8 cellular contexts compared by ENCODE assay signal in genomic region chr12:108568653-108569154, GRCh38. TPM values are rescaled to one million over a fixed set of nuclear protein-coding genes. Genes with fewer than 3 reads are reported as not detected.
DNase-seq lines count a peak whose midpoint lies in the region; ATAC-seq, FAIRE-seq and TF ChIP-seq lines count a peak whose summit lies in the region.

No MANE protein-coding gene starts in this region.

- peak overlapping the region; percentile 52 for H3K27ac ChIP-seq in CD4-positive, alpha-beta memory T cell (ENCODE audit: low read depth, low read length)
- H3K27ac ChIP-seq in KMS-11: peak overlapping the region; percentile 94
- H3K27ac ChIP-seq in PC-9: no peak overlapping the region

- BruUV-seq in PC-9 (replicated peaks; lab: Mats Ljungman, UMichigan): no TSS peak

- peaks cover 43 to 53% of the 10 kb centered on the region in 2 donors for H3K36me3 Mint-ChIP-seq in CD4-positive, alpha-beta memory T cell
- peaks cover 34% of the 10 kb centered on the region for H3K36me3 Mint-ChIP-seq in osteocyte (ENCODE audit: unreplicated experiment)

- no peak overlapping the region for H2AFZ ChIP-seq in KMS-11 (ENCODE audit: low read depth)
- no peak overlapping the region for H2AFZ ChIP-seq in PC-9

- CTCF ChIA-PET in CD4-positive, alpha-beta memory T cell (lab: Charles Lee; ENCODE audit: partially characterized antibody): interaction anchor here (0.8 to 17.1 kb wide), 9 partner anchors 9 to 485 kb away, joined by 3 to 339 read pairs (median 8); no protein-coding TSS in a partner anchor
- CTCF ChIA-PET in PC-9 (lab: Charles Lee): interaction anchor here (0.5 kb wide), 1 partner anchor 12 kb away, joined by 6 read pairs; no protein-coding TSS in a partner anchor

- no peaks in the 10 kb centered on the region for H3K9me2 ChIP-seq in PC-9 (ENCODE audit: insufficient read depth)

- H3K27me3 Mint-ChIP-seq in CD4-positive, alpha-beta memory T cell: no peaks in the 10 kb centered on the region
- no peaks in the 10 kb centered on the region for H3K27me3 Mint-ChIP-seq in osteocyte (ENCODE audit: unreplicated experiment)

- TF ChIP-seq CTCF in KMS-11 (conservative IDR thresholded peaks at IDR 0.05; ENCODE audit: low read depth, low read length) (no peak), osteocyte (IDR thresholded peaks at IDR 0.05) (no peak), PC-9 (conservative IDR thresholded peaks at IDR 0.05) (no peak)

- H3K79me2 ChIP-seq in KMS-11 (ENCODE audit: insufficient read depth, low read depth) (peaks cover 7% of the 10 kb centered on the region; the same call in 1 of the 2 replicates), PC-9 (ENCODE audit: low read depth) (peaks cover 9% of the 10 kb centered on the region; the same call in 1 of the 2 replicates)

- H3K9ac ChIP-seq in KMS-11: peak overlapping the region; percentile 40; the same call in 1 of the 2 replicates

- H3K4me1 Mint-ChIP-seq in CD4-positive, alpha-beta memory T cell: peaks cover 44 to 87% (median 64%) of the 10 kb centered on the region in 4 donors
- H3K4me1 Mint-ChIP-seq in osteocyte (ENCODE audit: unreplicated experiment): peaks cover 16% of the 10 kb centered on the region

- H3K9me3 Mint-ChIP-seq in CD4-positive, alpha-beta memory T cell: no peaks in the 10 kb centered on the region
- H3K9me3 Mint-ChIP-seq in osteocyte (ENCODE audit: unreplicated experiment): no peaks in the 10 kb centered on the region

- no peak for FAIRE-seq in HTR-8/SVneo (lab: Jason Lieb, UNC)

- POLR2A ChIA-PET in CD4-positive, alpha-beta memory T cell (lab: Charles Lee; ENCODE audit: partially characterized antibody): interaction anchor here (0.7 to 14.6 kb wide), 10 partner anchors 8 to 270 kb away, joined by 3 to 245 read pairs (median 4); partner anchors contain the start of genes SART3 and SELPLG
- POLR2A ChIA-PET in PC-9 (lab: Charles Lee; ENCODE audit: unreplicated experiment): no interaction called here

- H3K4me1 ChIP-seq in CD4-positive, alpha-beta memory T cell (ENCODE audit: insufficient read depth, low read length): peaks cover 81% of the 10 kb centered on the region
- H3K4me1 ChIP-seq in KMS-11 (ENCODE audit: low read depth, poor library complexity, severe bottlenecking): peaks cover 97% of the 10 kb centered on the region
- H3K4me1 ChIP-seq in PC-9 (replicated peaks; ENCODE audit: insufficient read depth): peaks cover 17% of the 10 kb centered on the region

- H3K9me3 ChIP-seq in CD4-positive, alpha-beta memory T cell (ENCODE audit: control insufficient read depth in 1 of 2, low read length in 2 of 2): no peaks in the 10 kb centered on the region
- no peaks in the 10 kb centered on the region for H3K9me3 ChIP-seq in PC-9 (ENCODE audit: insufficient read depth, low read depth)

- H3K27me3 ChIP-seq in CD4-positive, alpha-beta memory T cell (ENCODE audit: insufficient read depth, low read length): no peaks in the 10 kb centered on the region
- no peaks in the 10 kb centered on the region for H3K27me3 ChIP-seq in KMS-11 (ENCODE audit: insufficient read depth, low read depth)
- no peaks in the 10 kb centered on the region for H3K27me3 ChIP-seq in PC-9 (ENCODE audit: insufficient read depth, low read depth)

- DNase-seq in CD4-positive, alpha-beta memory T cell: peak; percentile 78 to 86 (median 86)
- DNase-seq in activated T-cell treated with anti-CD3 and anti-CD28 coated beads for 24 hours (ENCODE audit: low read depth) (peak; percentile 56), osteocyte (ENCODE audit: extremely low spot score, unreplicated experiment) (no peak), iPS-NIHi11 (ENCODE audit: low spot score) (no peak), HTR-8/SVneo (ENCODE audit: insufficient read length, low spot score) (no peak), PC-9 (no peak)

- H3K4me2 ChIP-seq in KMS-11: peak overlapping the region; percentile 99
- no peak overlapping the region for H3K4me2 ChIP-seq in PC-9

- intact Hi-C loops in CD4-positive, alpha-beta memory T cell (cut with micrococcal nuclease): loop anchor here (1.0 to 10.0 kb wide), 2 partner anchors 50 to 586 kb away; no protein-coding TSS in a partner anchor
- intact Hi-C loops in PC-9 (cut with micrococcal nuclease; ENCODE audit: unreplicated experiment): loop anchor here (10.0 kb wide), 1 partner anchor 96 kb away; no protein-coding TSS in a partner anchor

- H3K27ac Mint-ChIP-seq in CD4-positive, alpha-beta memory T cell: peak overlapping the region; percentile 87 to 99 (median 98)
- H3K27ac Mint-ChIP-seq in osteocyte (ENCODE audit: unreplicated experiment): peak overlapping the region; percentile 12

- H3K4me3 ChIP-seq in CD4-positive, alpha-beta memory T cell (ENCODE audit: low read length in 2 of 2): peak overlapping the region in 1 of 2 donors; percentile 11
- H3K4me3 ChIP-seq in KMS-11 (IDR thresholded peaks at IDR 0.05; ENCODE audit: insufficient read depth, low read depth, low read length) (no peak overlapping the region), PC-9 (no peak overlapping the region)

- ATAC-seq in GM21390 (IDR thresholded peaks at IDR 0.05; ENCODE audit: unreplicated experiment): peak; percentile 71

- H3K36me3 ChIP-seq in CD4-positive, alpha-beta memory T cell (ENCODE audit: insufficient read depth, low read length): peaks cover 38% of the 10 kb centered on the region
- H3K36me3 ChIP-seq in KMS-11 (ENCODE audit: insufficient read depth) (no peaks in the 10 kb centered on the region), PC-9 (ENCODE audit: low read depth) (peaks cover 31% of the 10 kb centered on the region)

- peaks cover 19% of the 10 kb centered on the region for H3F3A ChIP-seq in PC-9 (ENCODE audit: insufficient read depth, low read depth)

- H3K4me3 Mint-ChIP-seq in CD4-positive, alpha-beta memory T cell: peak overlapping the region; percentile 68 to 88 (median 82)
- no peak overlapping the region for H3K4me3 Mint-ChIP-seq in osteocyte (ENCODE audit: unreplicated experiment)

- H4K20me1 ChIP-seq in KMS-11 (ENCODE audit: insufficient read depth) (no peaks in the 10 kb centered on the region), PC-9 (ENCODE audit: insufficient read depth) (peaks cover 5% of the 10 kb centered on the region)

RNA-seq across cellular contexts. Expression of gene ISCU, which starts 6.3 kb away (rescaled TPM):
- total RNA-seq in CD4-positive, alpha-beta memory T cell: 100 to 1,000 TPM; 182 to 195 TPM
- polyA plus RNA-seq in CD4-positive, alpha-beta memory T cell: 100 to 1,000 TPM; 267 to 316 TPM
- total RNA-seq in osteocyte (93.9 and 103 TPM in 2 replicates), PC-9 (2021) (84.8 and 86.7 TPM in 2 replicates)

RNA-seq across cellular contexts. Expression of gene SART3, which starts 7.7 kb away (rescaled TPM):
- total RNA-seq in CD4-positive, alpha-beta memory T cell: 100 to 1,000 TPM; 101 to 112 TPM
- polyA plus RNA-seq in CD4-positive, alpha-beta memory T cell: 10 to 100 TPM; 25.9 to 52.5 TPM
- total RNA-seq in osteocyte (47.2 and 47.5 TPM in 2 replicates), PC-9 (2021) (49.3 and 54.3 TPM in 2 replicates)

RNA-seq across cellular contexts. Expression of gene TMEM119, which starts 29.2 kb away (rescaled TPM):
- under 1 TPM; 0.30 to 0.58 TPM for total RNA-seq in CD4-positive, alpha-beta memory T cell
- under 1 TPM in 1 of 2 donors, not detected in 1; 0.42 TPM for polyA plus RNA-seq in CD4-positive, alpha-beta memory T cell
- total RNA-seq in osteocyte (54.0 and 58.8 TPM in 2 replicates), PC-9 (2021) (not detected in 2 replicates)

RNA-seq across cellular contexts. Expression of gene FICD, which starts 53.6 kb away (rescaled TPM):
- 10 to 100 TPM; 10.6 to 12.3 TPM for total RNA-seq in CD4-positive, alpha-beta memory T cell
- polyA plus RNA-seq in CD4-positive, alpha-beta memory T cell: 1 to 10 TPM; 2.3 to 3.9 TPM
- 5.8 and 6.0 TPM in 2 replicates for total RNA-seq in osteocyte
- 1.9 and 3.2 TPM in 2 replicates for total RNA-seq in PC-9 (2021)

Comparison
In these comparisons a context has a peak if more than half of its experiments do, and no peak if none do; other contexts are left out.
1. DNase-seq: peak in CD4-positive, alpha-beta memory T cell (5 of 5) and activated T-cell treated with anti-CD3 and anti-CD28 coated beads for 24 hours (single experiment); none in osteocyte (single experiment), iPS-NIHi11 (single experiment), HTR-8/SVneo (single experiment) and PC-9 (0 of 2).
2. RNA of gene TMEM119, which starts 29.2 kb away (total RNA-seq): 54.0 to 58.8 TPM in osteocyte; 0.30 to 0.58 TPM in CD4-positive, alpha-beta memory T cell and not detected in PC-9; every median in the first group is over 10 times any median in the second.